Comparison of ENCODE assay signal across 29 cellular contexts in the genomic region with DNA sequence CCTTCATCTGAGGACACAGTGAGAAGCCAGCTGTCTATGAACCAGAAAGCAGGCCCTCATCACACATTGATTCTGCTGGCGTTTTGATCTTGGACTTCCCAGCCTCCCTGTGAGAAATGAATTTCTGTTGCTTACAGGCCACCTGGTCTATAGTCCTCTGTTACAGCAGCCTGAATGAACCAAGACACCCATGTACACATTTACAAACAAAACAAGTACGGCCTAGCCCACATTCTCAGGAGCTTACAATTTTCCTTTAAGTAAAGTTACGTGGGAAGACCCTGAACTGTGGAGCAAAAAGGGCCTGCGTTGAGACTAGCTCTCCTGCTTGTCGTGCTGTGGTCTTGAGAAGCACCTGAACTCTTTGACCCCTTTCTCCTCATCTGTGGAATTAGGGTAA. TPM values are rescaled to one million over a fixed set of nuclear protein-coding genes. Genes with fewer than 3 reads are reported as not detected.
DNase-seq lines count a peak whose midpoint lies in the region; ATAC-seq and TF ChIP-seq lines count a peak whose summit lies in the region.
"Had no signal": no experiment of that assay in that cellular context is flagged by ENCODE, and none has a peak within 500 bp of the region (broad histone marks: within the 10 kb centered on the region; RNA-seq: fewer than 3 reads in every experiment).

No MANE protein-coding gene starts in this region.

- H3K27ac Mint-ChIP-seq in T-helper 1 cell treated with Interleukin-12 subunit alpha and Interleukin-12 subunit beta and Interleukin-4 antibody, amounts not matched to agents 30 μg/mL and 1 μg/mL, for 36 hours = peak overlapping the region; percentile 47
- peak overlapping the region; percentile 94 for H3K27ac Mint-ChIP-seq in central memory CD8-positive, alpha-beta T cell (ENCODE audit: low read depth)
- H3K27ac Mint-ChIP-seq in natural killer cell treated with Interleukin-12 subunit alpha and Interleukin-12 subunit beta and Interleukin-15 and Interleukin-18, amount 100 ng/mL, for 72 hours = peak overlapping the region; percentile 24 to 62
- H3K27ac Mint-ChIP-seq: activated naive CD4-positive, alpha-beta T cell treated with anti-CD3 and anti-CD28 coated beads, Interleukin-2, amount 50 U/mL, for 72 hours; activated T-cell treated with anti-CD3 and anti-CD28 coated beads, Interleukin-2, amount 50 U/mL, for 24 hours; naive B cell; WTC11 had no signal

- TF ChIP-seq CTCF in dorsolateral prefrontal cortex (IDR thresholded peaks at IDR 0.05 in 54 of 56, conservative IDR thresholded peaks at IDR 0.05 in 2 of 56; ENCODE audit: low read depth in 1 of 56, partially characterized antibody in 56 of 56) = no peak

- no peak for DNase-seq in T-helper 1 cell
- no peak for DNase-seq in central memory CD8-positive, alpha-beta T cell (ENCODE audit: low spot score in 2 of 2)
- no peak for DNase-seq in natural killer cell treated with Interleukin-12 subunit alpha and Interleukin-12 subunit beta and Interleukin-15 and Interleukin-18, amount 100 ng/mL, for 72 hours (ENCODE audit: low spot score)
- no peak for DNase-seq in dorsolateral prefrontal cortex
- no peak for DNase-seq in GM19238 (ENCODE audit: insufficient read length, low spot score)
- DNase-seq: activated T-cell treated with anti-CD3 and anti-CD28 coated beads, Interleukin-2, amount 50 U/mL, for 24 hours; DMS53; effector CD4-positive, alpha-beta T cell; erythroblast; foreskin keratinocyte; GM23248; heart right ventricle; KBM-7; mesendoderm; MM.1S; naive B cell; NCI-H1417 treated with DMSO at 0.1 percent for 48 hours; stimulated activated CD4-positive, alpha-beta T cell treated with anti-CD3 and anti-CD28 coated beads, Interleukin-4, amount 100 ng/mL, for 4 hours; stimulated activated naive CD8-positive, alpha-beta T cell treated with anti-CD3 and anti-CD28 coated beads, Interleukin-15, Interleukin-2, amounts not matched to agents 100 U/mL and 50 U/mL, for 24 hours; T1000 had no signal

- intact Hi-C loops in dorsolateral prefrontal cortex (cut with DNase I) = no loop called here

- H3K4me1 ChIP-seq in BLaER1 treated with 17β-estradiol and CSF1 and Interleukin-3, amounts not matched to agents 10 nM and 100 nM = peaks cover 32 to 99% (median 79%) of the 10 kb centered on the region in 10 experiments
- H3K4me1 ChIP-seq: pancreas had no signal

- H3K27ac ChIP-seq in BLaER1 treated with 17β-estradiol and CSF1 and Interleukin-3, amounts not matched to agents 10 nM and 100 nM = peak overlapping the region in 6 of 11 experiments; percentile 8 to 97 (median 41); a peak in 9 of 22 replicates
- H3K27ac ChIP-seq in dorsolateral prefrontal cortex = no peak overlapping the region
- H3K27ac ChIP-seq: 22Rv1, foreskin keratinocyte, GM23248, pancreas, right atrium auricular region had no signal

- H3K27me3 Mint-ChIP-seq in T-helper 1 cell treated with Interleukin-12 subunit alpha and Interleukin-12 subunit beta and Interleukin-4 antibody, amounts not matched to agents 30 μg/mL and 1 μg/mL, for 36 hours (ENCODE audit: low read depth) = no peaks in the 10 kb centered on the region
- no peaks in the 10 kb centered on the region for H3K27me3 Mint-ChIP-seq in central memory CD8-positive, alpha-beta T cell
- H3K27me3 Mint-ChIP-seq in natural killer cell treated with Interleukin-12 subunit alpha and Interleukin-12 subunit beta and Interleukin-15 and Interleukin-18, amount 100 ng/mL, for 72 hours = no peaks in the 10 kb centered on the region

- no peak overlapping the region for H3K4me3 ChIP-seq in BLaER1 treated with 17β-estradiol and CSF1 and Interleukin-3, amounts not matched to agents 10 nM and 100 nM
- no peak overlapping the region for H3K4me3 ChIP-seq in dorsolateral prefrontal cortex
- H3K4me3 ChIP-seq: GM23248, heart right ventricle, pancreas, right atrium auricular region had no signal

- peaks cover 8% of the 10 kb centered on the region for H3K36me3 Mint-ChIP-seq in T-helper 1 cell treated with Interleukin-12 subunit alpha and Interleukin-12 subunit beta and Interleukin-4 antibody, amounts not matched to agents 30 μg/mL and 1 μg/mL, for 36 hours (ENCODE audit: low read depth)
- peaks cover 18% of the 10 kb centered on the region for H3K36me3 Mint-ChIP-seq in central memory CD8-positive, alpha-beta T cell (ENCODE audit: insufficient read depth)
- no peaks in the 10 kb centered on the region for H3K36me3 Mint-ChIP-seq in natural killer cell treated with Interleukin-12 subunit alpha and Interleukin-12 subunit beta and Interleukin-15 and Interleukin-18, amount 100 ng/mL, for 72 hours
- H3K36me3 Mint-ChIP-seq: activated naive CD4-positive, alpha-beta T cell treated with anti-CD3 and anti-CD28 coated beads, Interleukin-2, amount 50 U/mL, for 72 hours; WTC11 had no signal

- peak overlapping the region in 6 of 11 experiments; percentile 84 to 97 (median 91); a peak in 10 of 22 replicates for H3K4me2 ChIP-seq in BLaER1 treated with 17β-estradiol and CSF1 and Interleukin-3, amounts not matched to agents 10 nM and 100 nM

- peaks cover 69% of the 10 kb centered on the region for H3K4me1 Mint-ChIP-seq in T-helper 1 cell treated with Interleukin-12 subunit alpha and Interleukin-12 subunit beta and Interleukin-4 antibody, amounts not matched to agents 30 μg/mL and 1 μg/mL, for 36 hours (ENCODE audit: low read depth)
- peaks cover 76% of the 10 kb centered on the region for H3K4me1 Mint-ChIP-seq in central memory CD8-positive, alpha-beta T cell
- H3K4me1 Mint-ChIP-seq in natural killer cell treated with Interleukin-12 subunit alpha and Interleukin-12 subunit beta and Interleukin-15 and Interleukin-18, amount 100 ng/mL, for 72 hours (ENCODE audit: low read depth in 2 of 2) = peaks cover 72 to 76% of the 10 kb centered on the region in 2 donors

- ATAC-seq in central memory CD8-positive, alpha-beta T cell (replicated peaks; ENCODE audit: extremely low read depth, poor library complexity, severe bottlenecking) = no peak
- no peak for ATAC-seq in natural killer cell treated with Interleukin-12 subunit alpha and Interleukin-12 subunit beta and Interleukin-15 and Interleukin-18, amount 100 ng/mL, for 72 hours
- ATAC-seq in GM18517 (IDR thresholded peaks at IDR 0.05; ENCODE audit: unreplicated experiment) = no peak
- ATAC-seq: activated naive CD4-positive, alpha-beta T cell treated with anti-CD3 and anti-CD28 coated beads, Interleukin-2, amount 50 U/mL, for 72 hours; foreskin keratinocyte; heart right ventricle; pancreas; SK-N-SH treated with all-trans-retinoic acid at 6 μM for 48 hours; stimulated activated naive CD8-positive, alpha-beta T cell treated with anti-CD3 and anti-CD28 coated beads, Interleukin-15, Interleukin-2, amounts not matched to agents 100 U/mL and 50 U/mL, for 24 hours; WTC11 had no signal

- H3K9me3 ChIP-seq in BLaER1 treated with 17β-estradiol and CSF1 and Interleukin-3, amounts not matched to agents 10 nM and 100 nM (replicated peaks in 1 of 11) = no peaks in the 10 kb centered on the region
- H3K9me3 ChIP-seq: heart right ventricle, pancreas, right atrium auricular region had no signal

- no peaks in the 10 kb centered on the region for H3K27me3 ChIP-seq in BLaER1 treated with 17β-estradiol and CSF1 and Interleukin-3, amounts not matched to agents 10 nM and 100 nM
- H3K27me3 ChIP-seq in dorsolateral prefrontal cortex = no peaks in the 10 kb centered on the region
- H3K27me3 ChIP-seq: foreskin keratinocyte, pancreas, right atrium auricular region had no signal

- no peaks in the 10 kb centered on the region for H3K36me3 ChIP-seq in BLaER1 treated with 17β-estradiol and CSF1 and Interleukin-3, amounts not matched to agents 10 nM and 100 nM
- H3K36me3 ChIP-seq: heart right ventricle, pancreas, right atrium auricular region had no signal

- no peak overlapping the region for H3K4me3 Mint-ChIP-seq in T-helper 1 cell treated with Interleukin-12 subunit alpha and Interleukin-12 subunit beta and Interleukin-4 antibody, amounts not matched to agents 30 μg/mL and 1 μg/mL, for 36 hours
- H3K4me3 Mint-ChIP-seq in central memory CD8-positive, alpha-beta T cell = peak overlapping the region; percentile 73
- H3K4me3 Mint-ChIP-seq in natural killer cell treated with Interleukin-12 subunit alpha and Interleukin-12 subunit beta and Interleukin-15 and Interleukin-18, amount 100 ng/mL, for 72 hours = peak overlapping the region; percentile 30
- H3K4me3 Mint-ChIP-seq: activated T-cell treated with anti-CD3 and anti-CD28 coated beads, Interleukin-2, amount 50 U/mL, for 24 hours; naive B cell; WTC11 had no signal

- no peak overlapping the region for H3K9ac ChIP-seq in BLaER1 treated with 17β-estradiol and CSF1 and Interleukin-3, amounts not matched to agents 10 nM and 100 nM
- H3K9ac ChIP-seq: GM23248 had no signal

- H4K20me1 ChIP-seq in BLaER1 treated with 17β-estradiol and CSF1 and Interleukin-3, amounts not matched to agents 10 nM and 100 nM = no peaks in the 10 kb centered on the region

- no peaks in the 10 kb centered on the region for H3K9me3 Mint-ChIP-seq in T-helper 1 cell treated with Interleukin-12 subunit alpha and Interleukin-12 subunit beta and Interleukin-4 antibody, amounts not matched to agents 30 μg/mL and 1 μg/mL, for 36 hours
- H3K9me3 Mint-ChIP-seq in central memory CD8-positive, alpha-beta T cell = no peaks in the 10 kb centered on the region
- no peaks in the 10 kb centered on the region for H3K9me3 Mint-ChIP-seq in natural killer cell treated with Interleukin-12 subunit alpha and Interleukin-12 subunit beta and Interleukin-15 and Interleukin-18, amount 100 ng/mL, for 72 hours
- H3K9me3 Mint-ChIP-seq: activated naive CD4-positive, alpha-beta T cell treated with anti-CD3 and anti-CD28 coated beads, Interleukin-2, amount 50 U/mL, for 72 hours; activated T-cell treated with anti-CD3 and anti-CD28 coated beads, Interleukin-2, amount 50 U/mL, for 24 hours; WTC11 had no signal

RNA-seq across cellular contexts. Expression of a gene that starts 12.0 kb away (rescaled TPM):
- total RNA-seq in natural killer cell treated with Interleukin-12 subunit alpha and Interleukin-12 subunit beta and Interleukin-15 and Interleukin-18, amount 100 ng/mL, for 72 hours = 100 to 1,000 TPM; 125 to 168 TPM
- total RNA-seq in dorsolateral prefrontal cortex = 10 to 100 TPM; 41.1 to 97.4 (median 66.6) TPM

RNA-seq across cellular contexts. Expression of a gene that starts 49.3 kb away (rescaled TPM):
- total RNA-seq in natural killer cell treated with Interleukin-12 subunit alpha and Interleukin-12 subunit beta and Interleukin-15 and Interleukin-18, amount 100 ng/mL, for 72 hours = 10 to 100 TPM; 22.0 to 25.7 TPM
- 10 to 100 TPM in 117 of 120 experiments, 1 to 10 TPM in 3; 8.2 to 25.8 (median 17.1) TPM for total RNA-seq in dorsolateral prefrontal cortex

Comparison
In these comparisons a context has a peak if more than half of its experiments do, and no peak if none do; other contexts are left out.
1. H3K27ac Mint-ChIP-seq: peak in every context shown above with its lines; median percentile 94 in central memory CD8-positive, alpha-beta T cell; 47 in T-helper 1 cell treated with Interleukin-12 subunit alpha and Interleukin-12 subunit beta and Interleukin-4 antibody, amounts not matched to agents 30 μg/mL and 1 μg/mL, for 36 hours; 43 in natural killer cell treated with Interleukin-12 subunit alpha and Interleukin-12 subunit beta and Interleukin-15 and Interleukin-18, amount 100 ng/mL, for 72 hours.
2. H3K27ac ChIP-seq: peak in BLaER1 treated with 17β-estradiol and CSF1 and Interleukin-3, amounts not matched to agents 10 nM and 100 nM (6 of 11); none in dorsolateral prefrontal cortex (0 of 59).